Comparison of ENCODE assay signal across 22 cellular contexts in genomic region chr1:94677714-94678113, GRCh38.
"Had no signal": no experiment of that assay in that cellular context is flagged by ENCODE, and none has a peak within 500 bp of the region (broad histone marks: within the 10 kb centered on the region; RNA-seq: fewer than 3 reads in every experiment).

No MANE protein-coding gene starts in this region.

- ATAC-seq: activated T-cell treated with anti-CD3 and anti-CD28 coated beads, Interleukin-2, amount 50 U/mL, for 4 hours; stimulated activated memory B cell treated with anti-CD40 and anti-IgM and Interleukin-4, amounts not matched to agents 10 μg/mL and 1 μg/mL and 100 μg/mL, for 72 hours had no signal

- DNase-seq: activated CD4-positive, alpha-beta T cell treated with anti-CD3 and anti-CD28 coated beads for 4 hours; activated CD4-positive, alpha-beta T cell treated with anti-CD3 and anti-CD28 coated beads, Interleukin-2, amount 50 U/mL, for 48 hours; activated CD4-positive, CD25-positive, alpha-beta regulatory T cell; activated CD8-positive, alpha-beta memory T cell treated with anti-CD3 and anti-CD28 coated beads, Interleukin-2, amount 50 U/mL, for 48 hours; activated naive CD4-positive, alpha-beta T cell; activated T-cell treated with anti-CD3 and anti-CD28 coated beads, Interleukin-2, amount 50 U/mL, for 4 hours; adrenal gland; dorsolateral prefrontal cortex; esophagus squamous epithelium; head of caudate nucleus; hypothalamus; occipital lobe; stimulated activated CD4-positive, alpha-beta T cell treated with anti-CD3 and anti-CD28 coated beads, Interleukin-2, amount 100 ng/mL, for 24 hours; T1000; upper lobe of left lung had no signal

- H3K36me3 ChIP-seq: adrenal gland, breast epithelium, esophagus squamous epithelium, gastrocnemius medialis, thoracic aorta, upper lobe of left lung had no signal

- H3K4me3 ChIP-seq: adrenal gland, breast epithelium, dorsolateral prefrontal cortex, esophagus squamous epithelium, gastrocnemius medialis, thoracic aorta, upper lobe of left lung had no signal

- H3K36me3 Mint-ChIP-seq: activated naive CD8-positive, alpha-beta T cell; stimulated activated memory B cell treated with anti-CD40 and anti-IgM and Interleukin-4, amounts not matched to agents 10 μg/mL and 1 μg/mL and 100 μg/mL, for 72 hours had no signal

- H3K4me1 ChIP-seq: adrenal gland, breast epithelium, gastrocnemius medialis, upper lobe of left lung had no signal

- H3K4me3 Mint-ChIP-seq: activated naive CD8-positive, alpha-beta T cell; activated T-cell treated with anti-CD3 and anti-CD28 coated beads, Interleukin-2, amount 50 U/mL, for 4 hours; central memory CD8-positive, alpha-beta T cell; stimulated activated memory B cell treated with anti-CD40 and anti-IgM and Interleukin-4, amounts not matched to agents 10 μg/mL and 1 μg/mL and 100 μg/mL, for 72 hours had no signal

- H3K27me3 ChIP-seq: adrenal gland, breast epithelium, gastrocnemius medialis, upper lobe of left lung had no signal

- H3K27ac Mint-ChIP-seq: activated naive CD8-positive, alpha-beta T cell; activated T-helper 2 cell treated with anti-CD3 and anti-CD28 coated beads, Interferon-gamma antibody, Interleukin-2, Interleukin-4, amounts not matched to agents 10 μg/mL and 5 μg/mL and 100 μg/mL, durations not matched to agents 14 hours and 24 hours and 36 hours; stimulated activated memory B cell treated with anti-CD40 and anti-IgM and Interleukin-4, amounts not matched to agents 10 μg/mL and 1 μg/mL and 100 μg/mL, for 72 hours had no signal

- H3K4me1 Mint-ChIP-seq: central memory CD8-positive, alpha-beta T cell; stimulated activated memory B cell treated with anti-CD40 and anti-IgM and Interleukin-4, amounts not matched to agents 10 μg/mL and 1 μg/mL and 100 μg/mL, for 72 hours had no signal

- H3K9me3 ChIP-seq: adrenal gland, breast epithelium, esophagus squamous epithelium, gastrocnemius medialis, thoracic aorta, upper lobe of left lung had no signal

- H3K9me3 Mint-ChIP-seq: activated T-cell treated with anti-CD3 and anti-CD28 coated beads, Interleukin-2, amount 50 U/mL, for 4 hours; activated T-helper 2 cell treated with anti-CD3 and anti-CD28 coated beads, Interferon-gamma antibody, Interleukin-2, Interleukin-4, amounts not matched to agents 10 μg/mL and 5 μg/mL and 100 μg/mL, durations not matched to agents 14 hours and 24 hours and 36 hours; central memory CD8-positive, alpha-beta T cell had no signal

- H3K27ac ChIP-seq: dorsolateral prefrontal cortex, thoracic aorta had no signal
